1 cellular context compared by ENCODE assay signal in the genomic region with DNA sequence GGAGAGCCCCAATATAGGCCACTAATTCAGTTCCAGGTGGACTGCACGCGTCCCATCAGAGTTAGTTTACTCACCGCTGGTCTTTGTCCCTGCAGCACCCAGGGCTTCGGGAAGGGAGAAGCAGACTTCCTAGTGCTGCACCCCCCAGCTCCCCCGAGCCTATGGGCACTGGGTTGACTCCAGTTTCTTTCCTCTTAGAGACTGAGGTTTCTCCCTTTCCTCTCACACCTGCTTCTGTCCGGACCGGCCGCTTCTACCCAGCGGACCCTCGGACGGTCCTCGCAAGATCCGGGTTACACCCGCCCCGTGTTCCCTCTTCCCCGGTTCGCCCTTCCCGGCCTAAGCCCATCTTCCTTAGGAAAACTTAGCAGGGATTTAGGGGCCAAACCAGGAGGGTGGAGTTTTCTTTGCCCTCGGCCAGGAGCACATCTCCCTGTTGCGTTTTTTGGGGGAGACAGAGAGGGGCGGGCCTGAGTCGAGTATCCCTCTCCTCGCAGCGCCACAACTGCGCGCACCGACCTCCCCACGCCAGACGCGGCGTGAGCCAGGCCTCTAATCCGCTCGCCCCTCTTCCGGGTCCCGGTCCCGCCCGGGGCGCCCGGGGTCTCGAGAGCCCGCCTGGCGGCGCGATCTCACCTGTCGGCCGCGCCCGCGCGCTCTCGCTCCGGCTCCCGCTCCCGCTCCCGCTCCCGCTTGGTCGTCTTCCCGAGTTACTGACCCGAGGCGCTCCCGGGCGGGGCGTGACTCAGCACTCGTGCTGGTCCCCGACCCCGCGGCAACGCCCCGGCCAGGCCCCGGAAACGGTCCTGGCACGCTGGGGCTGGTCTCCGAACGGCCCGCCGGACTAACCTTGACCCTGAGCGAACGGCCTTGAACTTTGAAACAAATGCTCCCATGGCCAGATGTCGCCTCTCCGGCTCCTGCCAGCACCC.
TF ChIP-seq lines count a peak whose summit lies in the region.

AIFM2 (minus strand) TSS at position 728 of the 932 bp plus-strand sequence. CDS start 8,741 bp downstream, outside the sequence.

TF ChIP-seq in HepG2, 621 proteins besides CTCF, POLR2A, EP300 and RAD21 (continued from another document and continues in another):
- TF ChIP-seq ZHX2 (IDR thresholded peaks at IDR 0.05; ENCODE audit: low read depth) (peak; percentile 42; the same call in 1 of the 2 replicates), ZHX2 (CRISPR knock-in tag; IDR thresholded peaks at IDR 0.05; ENCODE audit: borderline replicate concordance) (no peak), ZNF761 (CRISPR knock-in tag; conservative IDR thresholded peaks at IDR 0.05) (no peak; the same call in 1 of the 2 replicates), WIZ (CRISPR knock-in tag; IDR thresholded peaks at IDR 0.05) (peak; percentile 53; the same call in 1 of the 2 replicates), JDP2 (CRISPR knock-in tag; IDR thresholded peaks at IDR 0.05; ENCODE audit: borderline replicate concordance) (no peak), GTF2F1 (IDR thresholded peaks at IDR 0.05; ENCODE audit: low read length) (no peak), ZNF646 (CRISPR knock-in tag; IDR thresholded peaks at IDR 0.05) (no peak), ZNF296 (CRISPR knock-in tag; conservative IDR thresholded peaks at IDR 0.05) (no peak), PPARG (CRISPR knock-in tag; conservative IDR thresholded peaks at IDR 0.05) (peak; percentile 76), ZNF737 (CRISPR knock-in tag; IDR thresholded peaks at IDR 0.05; ENCODE audit: borderline replicate concordance) (no peak), ZNF678 (CRISPR knock-in tag; IDR thresholded peaks at IDR 0.05) (no peak), ZMAT5 (CRISPR knock-in tag; IDR thresholded peaks at IDR 0.05; ENCODE audit: borderline replicate concordance, low read depth) (no peak), ZFX (CRISPR knock-in tag; IDR thresholded peaks at IDR 0.05; ENCODE audit: low read depth) (peak; percentile 74), DR1 (CRISPR knock-in tag; IDR thresholded peaks at IDR 0.05) (no peak), ZSCAN31 (CRISPR knock-in tag; IDR thresholded peaks at IDR 0.05; ENCODE audit: low read depth) (no peak; the same call in 1 of the 2 replicates), ZNF709 (CRISPR knock-in tag; IDR thresholded peaks at IDR 0.05) (0 out of 2 replicates have a peak, but pooled peaks have one; percentile 23), ZNF780A (CRISPR knock-in tag; IDR thresholded peaks at IDR 0.05) (no peak), ZNF281 (CRISPR knock-in tag; IDR thresholded peaks at IDR 0.05; ENCODE audit: borderline replicate concordance) (peak; percentile 25; the same call in 1 of the 2 replicates), ATF3 (CRISPR knock-in tag; IDR thresholded peaks at IDR 0.05) (peak; percentile 66; the same call in 1 of the 2 replicates), PAWR (CRISPR knock-in tag; IDR thresholded peaks at IDR 0.05; ENCODE audit: borderline replicate concordance) (no peak), GLMP (CRISPR knock-in tag; IDR thresholded peaks at IDR 0.05; ENCODE audit: borderline replicate concordance) (no peak), MTA1 (CRISPR knock-in tag; IDR thresholded peaks at IDR 0.05; ENCODE audit: borderline replicate concordance) (peak; percentile 79; the same call in 1 of the 2 replicates)
- TF ChIP-seq, protein P1, sequence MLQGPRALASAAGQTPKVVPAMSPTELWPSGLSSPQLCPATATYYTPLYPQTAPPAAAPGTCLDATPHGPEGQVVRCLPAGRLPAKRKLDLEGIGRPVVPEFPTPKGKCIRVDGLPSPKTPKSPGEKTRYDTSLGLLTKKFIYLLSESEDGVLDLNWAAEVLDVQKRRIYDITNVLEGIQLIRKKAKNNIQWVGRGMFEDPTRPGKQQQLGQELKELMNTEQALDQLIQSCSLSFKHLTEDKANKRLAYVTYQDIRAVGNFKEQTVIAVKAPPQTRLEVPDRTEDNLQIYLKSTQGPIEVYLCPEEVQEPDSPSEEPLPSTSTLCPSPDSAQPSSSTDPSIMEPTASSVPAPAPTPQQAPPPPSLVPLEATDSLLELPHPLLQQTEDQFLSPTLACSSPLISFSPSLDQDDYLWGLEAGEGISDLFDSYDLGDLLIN (CRISPR knock-in tag; IDR thresholded peaks at IDR 0.05; ENCODE audit: borderline replicate concordance) = no peak; the same call in 1 of the 2 replicates
- TF ChIP-seq, protein P2, sequence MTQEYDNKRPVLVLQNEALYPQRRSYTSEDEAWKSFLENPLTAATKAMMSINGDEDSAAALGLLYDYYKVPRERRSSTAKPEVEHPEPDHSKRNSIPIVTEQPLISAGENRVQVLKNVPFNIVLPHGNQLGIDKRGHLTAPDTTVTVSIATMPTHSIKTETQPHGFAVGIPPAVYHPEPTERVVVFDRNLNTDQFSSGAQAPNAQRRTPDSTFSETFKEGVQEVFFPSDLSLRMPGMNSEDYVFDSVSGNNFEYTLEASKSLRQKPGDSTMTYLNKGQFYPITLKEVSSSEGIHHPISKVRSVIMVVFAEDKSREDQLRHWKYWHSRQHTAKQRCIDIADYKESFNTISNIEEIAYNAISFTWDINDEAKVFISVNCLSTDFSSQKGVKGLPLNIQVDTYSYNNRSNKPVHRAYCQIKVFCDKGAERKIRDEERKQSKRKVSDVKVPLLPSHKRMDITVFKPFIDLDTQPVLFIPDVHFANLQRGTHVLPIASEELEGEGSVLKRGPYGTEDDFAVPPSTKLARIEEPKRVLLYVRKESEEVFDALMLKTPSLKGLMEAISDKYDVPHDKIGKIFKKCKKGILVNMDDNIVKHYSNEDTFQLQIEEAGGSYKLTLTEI (CRISPR knock-in tag; conservative IDR thresholded peaks at IDR 0.05) = no peak
- TF ChIP-seq, protein P3, sequence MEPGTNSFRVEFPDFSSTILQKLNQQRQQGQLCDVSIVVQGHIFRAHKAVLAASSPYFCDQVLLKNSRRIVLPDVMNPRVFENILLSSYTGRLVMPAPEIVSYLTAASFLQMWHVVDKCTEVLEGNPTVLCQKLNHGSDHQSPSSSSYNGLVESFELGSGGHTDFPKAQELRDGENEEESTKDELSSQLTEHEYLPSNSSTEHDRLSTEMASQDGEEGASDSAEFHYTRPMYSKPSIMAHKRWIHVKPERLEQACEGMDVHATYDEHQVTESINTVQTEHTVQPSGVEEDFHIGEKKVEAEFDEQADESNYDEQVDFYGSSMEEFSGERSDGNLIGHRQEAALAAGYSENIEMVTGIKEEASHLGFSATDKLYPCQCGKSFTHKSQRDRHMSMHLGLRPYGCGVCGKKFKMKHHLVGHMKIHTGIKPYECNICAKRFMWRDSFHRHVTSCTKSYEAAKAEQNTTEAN (CRISPR knock-in tag; conservative IDR thresholded peaks at IDR 0.05) = peak; percentile 79; the same call in 1 of the 2 replicates
